In the genomic region with DNA sequence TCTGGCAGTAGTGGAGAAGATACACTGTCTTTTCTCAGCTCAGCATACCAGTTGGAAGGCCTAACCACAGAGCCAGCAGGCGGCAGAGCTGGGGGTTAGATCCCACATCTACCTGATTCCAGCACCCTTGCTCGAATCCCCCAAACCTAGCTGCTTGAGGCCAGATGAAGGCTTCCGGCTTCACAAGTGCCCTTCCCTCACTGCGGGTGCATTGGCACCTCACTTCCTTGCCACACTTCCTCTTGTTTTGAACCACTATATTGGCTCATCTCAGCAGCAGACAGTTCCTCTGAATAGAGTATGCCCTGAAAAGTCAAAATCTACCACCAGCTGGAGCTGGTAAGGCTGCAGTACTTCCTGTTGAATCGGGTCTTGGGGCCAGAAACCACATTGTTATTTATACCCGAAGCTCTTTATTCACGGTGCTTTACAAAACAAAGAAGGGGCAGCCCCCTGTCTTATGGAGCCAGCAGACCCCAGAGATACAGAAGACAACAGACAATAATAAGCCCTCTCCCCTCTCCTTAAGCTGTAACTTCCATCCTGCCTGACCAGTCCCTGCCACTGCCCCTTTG, we compare ENCODE assay signal across 8 cellular contexts.
A peak's percentile ranks its signal among the peaks of the same experiment; 100 is the strongest.
DNase-seq lines count a peak whose midpoint lies in the region; ATAC-seq and TF ChIP-seq lines count a peak whose summit lies in the region.

No MANE protein-coding gene starts in this region.

- peaks cover 0 to 4% (median 0%) of the 10 kb centered on the region in 8 donors for H3K9me3 Mint-ChIP-seq in CD4-positive, alpha-beta memory T cell
- peaks cover 4% of the 10 kb centered on the region for H3K9me3 Mint-ChIP-seq in glutamatergic neuron (ENCODE audit: unreplicated experiment)

- peaks cover 20% of the 10 kb centered on the region for H3F3A ChIP-seq in Loucy (ENCODE audit: low read depth)

- peak overlapping the region; percentile 77 for H3K9ac ChIP-seq in Loucy (ENCODE audit: low read depth, low read length, poor library complexity, severe bottlenecking)

- TF ChIP-seq CTCF in Loucy (conservative IDR thresholded peaks at IDR 0.05; ENCODE audit: low read length) (peak; percentile 33; the same call in 1 of the 2 replicates), glutamatergic neuron (IDR thresholded peaks at IDR 0.05; ENCODE audit: partially characterized antibody, unreplicated experiment) (no peak)

- peak overlapping the region; percentile 49 to 82 (median 77) for H3K4me3 Mint-ChIP-seq in CD4-positive, alpha-beta memory T cell
- no peak overlapping the region for H3K4me3 Mint-ChIP-seq in glutamatergic neuron (ENCODE audit: unreplicated experiment)

- intact Hi-C loops in CD4-positive, alpha-beta memory T cell (cut with micrococcal nuclease) = loop anchor here (1.0 to 5.0 kb wide), 9 partner anchors 20 to 544 kb away; partner anchors contain the start of genes FOXN3 and TDP1
- intact Hi-C loops in left ventricle myocardium superior (cut with micrococcal nuclease) = no loop called here

- peak; percentile 85 to 88 (median 86) for DNase-seq in CD4-positive, alpha-beta memory T cell
- DNase-seq in activated CD8-positive, alpha-beta memory T cell treated with anti-CD3 and anti-CD28 coated beads, Interleukin-2, amount 50 U/mL, for 4 hours = peak; percentile 59
- DNase-seq in left ventricle myocardium superior (peak; percentile 38), NCI-H1930 (lab: John Stamatoyannopoulos, UW) (no peak), glutamatergic neuron (no peak)
- peak; percentile 43 to 49 for DNase-seq in stimulated activated CD8-positive, alpha-beta memory T cell treated with anti-CD3 and anti-CD28 coated beads, Interleukin-15, amount 100 ng/mL, for 4 hours (ENCODE audit: low read depth in 2 of 2)

- peaks cover 68 to 87% (median 77%) of the 10 kb centered on the region in 4 donors for H3K4me1 Mint-ChIP-seq in CD4-positive, alpha-beta memory T cell
- peaks cover 12% of the 10 kb centered on the region for H3K4me1 Mint-ChIP-seq in glutamatergic neuron (ENCODE audit: low read depth, unreplicated experiment)

- no peaks in the 10 kb centered on the region for H3K79me2 ChIP-seq in Loucy (ENCODE audit: insufficient read depth, low read length)

- peak overlapping the region in 1 of 2 donors; percentile 39 for H3K4me3 ChIP-seq in CD4-positive, alpha-beta memory T cell (ENCODE audit: low read length in 2 of 2)
- peak overlapping the region; percentile 67 for H3K4me3 ChIP-seq in Loucy (ENCODE audit: low read length, poor library complexity, severe bottlenecking)

- CTCF ChIA-PET in CD4-positive, alpha-beta memory T cell (lab: Charles Lee; ENCODE audit: partially characterized antibody) = interaction anchor here (0.7 to 2.9 kb wide), 19 partner anchors 9 to 544 kb away, joined by 3 to 32 read pairs (median 6); no protein-coding TSS in a partner anchor

- H3K9me2 ChIP-seq in Loucy (replicated peaks; ENCODE audit: low read depth, low read length) = no peaks in the 10 kb centered on the region

- H3K27me3 ChIP-seq in CD4-positive, alpha-beta memory T cell (ENCODE audit: insufficient read depth, low read length) = no peaks in the 10 kb centered on the region
- no peaks in the 10 kb centered on the region for H3K27me3 ChIP-seq in Loucy (ENCODE audit: insufficient read depth, low read length, poor library complexity, severe bottlenecking)

- ATAC-seq in GM21529 (IDR thresholded peaks at IDR 0.05; ENCODE audit: unreplicated experiment) (peak; percentile 83), left ventricle myocardium superior (peak; percentile 86)

- peaks cover 0 to 1% of the 10 kb centered on the region in 2 donors for H3K36me3 Mint-ChIP-seq in CD4-positive, alpha-beta memory T cell
- H3K36me3 Mint-ChIP-seq in glutamatergic neuron (ENCODE audit: unreplicated experiment) = no peaks in the 10 kb centered on the region

- peak overlapping the region; percentile 67 for H3K27ac ChIP-seq in CD4-positive, alpha-beta memory T cell (ENCODE audit: low read depth, low read length)

- H3K27me3 Mint-ChIP-seq in CD4-positive, alpha-beta memory T cell = no peaks in the 10 kb centered on the region
- H3K27me3 Mint-ChIP-seq in glutamatergic neuron (ENCODE audit: unreplicated experiment) = peaks cover 3% of the 10 kb centered on the region

- H3K4me2 ChIP-seq in Loucy (ENCODE audit: low read depth, low read length, poor library complexity, severe bottlenecking) = peak overlapping the region; percentile 96

- no peaks in the 10 kb centered on the region for H3K9me3 ChIP-seq in CD4-positive, alpha-beta memory T cell (ENCODE audit: control insufficient read depth in 1 of 2, low read length in 2 of 2)
- H3K9me3 ChIP-seq in Loucy (ENCODE audit: insufficient read depth, low read depth, low read length) = no peaks in the 10 kb centered on the region

- H2AFZ ChIP-seq in Loucy (ENCODE audit: low read length) = peak overlapping the region; percentile 70

- POLR2A ChIA-PET in CD4-positive, alpha-beta memory T cell (lab: Charles Lee; ENCODE audit: partially characterized antibody) = interaction anchor here (0.6 to 3.5 kb wide), 28 partner anchors 9 to 663 kb away, joined by 3 to 92 read pairs (median 5); partner anchors contain the start of gene TDP1

- H3K36me3 ChIP-seq in CD4-positive, alpha-beta memory T cell (ENCODE audit: insufficient read depth, low read length) = no peaks in the 10 kb centered on the region
- H3K36me3 ChIP-seq in Loucy (ENCODE audit: insufficient read depth, low read length) = no peaks in the 10 kb centered on the region

- peak overlapping the region; percentile 87 to 98 (median 95) for H3K27ac Mint-ChIP-seq in CD4-positive, alpha-beta memory T cell
- H3K27ac Mint-ChIP-seq in glutamatergic neuron (ENCODE audit: unreplicated experiment) = no peak overlapping the region

- no peaks in the 10 kb centered on the region for H4K20me1 ChIP-seq in Loucy (ENCODE audit: insufficient read depth, low read length, poor library complexity, severe bottlenecking)

- H3K4me1 ChIP-seq in CD4-positive, alpha-beta memory T cell (ENCODE audit: insufficient read depth, low read length) = peaks cover 83% of the 10 kb centered on the region
- H3K4me1 ChIP-seq in Loucy (ENCODE audit: insufficient read depth, low read length, poor library complexity, severe bottlenecking) = peaks cover 64% of the 10 kb centered on the region

Comparison
In these comparisons a context has a peak if more than half of its experiments do, and no peak if none do; other contexts are left out.
1. DNase-seq: peak in CD4-positive, alpha-beta memory T cell (5 of 5), activated CD8-positive, alpha-beta memory T cell treated with anti-CD3 and anti-CD28 coated beads, Interleukin-2, amount 50 U/mL, for 4 hours (single experiment), left ventricle myocardium superior (single experiment) and stimulated activated CD8-positive, alpha-beta memory T cell treated with anti-CD3 and anti-CD28 coated beads, Interleukin-15, amount 100 ng/mL, for 4 hours (2 of 2); none in NCI-H1930 (0 of 2) and glutamatergic neuron (single experiment).